In genomic region chr6:89440200-89440599, GRCh38 we compare ENCODE assay signal across 8 cellular contexts. TPM values are rescaled to one million over a fixed set of nuclear protein-coding genes. Genes with fewer than 3 reads are reported as not detected.
"Had no signal": no experiment of that assay in that cellular context is flagged by ENCODE, and none has a peak within 500 bp of the region (broad histone marks: within the 10 kb centered on the region; RNA-seq: fewer than 3 reads in every experiment).

No MANE protein-coding gene starts in this region.

- ATAC-seq: K562 had no signal

- FAIRE-seq: H54, HTR-8/SVneo, K562 had no signal

- DNase-seq: GOT3, H9, HCEC 1CT, IMR-90 had no signal

- H3K4me3 ChIP-seq: K562 had no signal

RNA-seq across cellular contexts. Expression of gene ANKRD6, which starts 7.2 kb away (rescaled TPM):
- total RNA-seq: HT-29 had no signal

RNA-seq across cellular contexts. Expression of gene RRAGD, which starts 28.1 kb away (rescaled TPM):
- total RNA-seq: HT-29, IMR-90 had no signal
- polyA plus RNA-seq: IMR-90 had no signal
